Comparison of ENCODE assay signal across 1 cellular context in genomic region chr22:22507743-22508273, GRCh38.
TF ChIP-seq lines count a peak whose summit lies in the region.

No MANE protein-coding gene starts in this region.

TF ChIP-seq in IMR-90, 13 proteins besides CTCF, POLR2A, EP300 and RAD21 (continued from another document):
- TF ChIP-seq RCOR1 (IDR thresholded peaks at IDR 0.05; ENCODE audit: insufficient replicate concordance, low read length) (no peak), NFE2L2 (IDR thresholded peaks at IDR 0.05; ENCODE audit: low read depth, low read length) (no peak), RFX5 (IDR thresholded peaks at IDR 0.05; ENCODE audit: low read depth, low read length) (no peak)
TF ChIP-seq in IMR-90: peak in this region for 0.
